ENCODE assay signal across 8 cellular contexts in the genomic region with DNA sequence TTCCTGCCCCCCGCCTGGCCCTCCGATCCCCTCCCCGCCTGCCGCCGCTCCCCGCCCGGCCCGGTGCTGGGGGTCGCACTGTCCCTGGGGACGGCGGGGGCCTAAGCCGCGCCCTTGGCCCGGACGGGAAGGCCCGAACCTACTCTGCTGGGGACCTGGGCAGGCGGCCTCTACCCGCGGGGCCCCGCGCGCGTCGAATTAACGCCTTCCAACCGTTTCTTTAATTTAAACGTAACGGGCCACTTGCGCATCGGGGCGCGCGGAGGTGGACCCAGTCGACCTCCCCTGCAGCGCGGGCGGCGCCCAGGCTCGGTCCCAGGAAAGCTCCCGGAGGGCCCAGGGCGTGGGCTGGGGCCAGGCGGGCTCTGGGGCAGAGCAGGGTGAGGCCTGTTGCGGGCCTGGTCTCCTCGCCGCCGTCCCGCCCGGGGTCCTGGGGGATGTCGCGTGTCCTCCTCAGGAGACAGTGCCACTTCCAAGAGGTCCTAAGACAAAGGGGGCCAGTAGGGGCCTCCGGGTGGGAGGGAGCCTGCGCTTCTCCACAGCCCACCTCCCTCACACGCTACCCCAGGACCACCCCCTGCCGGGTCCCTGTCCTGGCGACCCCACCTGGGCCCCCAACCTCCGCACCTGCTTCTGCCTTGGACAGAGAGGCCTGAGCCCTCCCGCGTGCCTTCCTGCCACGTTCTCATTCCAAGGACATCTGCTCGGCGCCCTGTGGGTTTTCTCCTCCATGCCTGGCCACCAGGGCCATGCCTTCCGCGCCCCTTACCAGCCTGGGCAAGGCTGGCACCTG. TPM values are rescaled to one million over a fixed set of nuclear protein-coding genes. Genes with fewer than 3 reads are reported as not detected.
DNase-seq lines count a peak whose midpoint lies in the region; ATAC-seq and TF ChIP-seq lines count a peak whose summit lies in the region.

No MANE protein-coding gene starts in this region.

- CTCF ChIA-PET in Caco-2 (lab: Charles Lee) = no interaction called here

- H3K4me3 Mint-ChIP-seq in Caco-2 (ENCODE audit: unreplicated experiment) = peak overlapping the region; percentile 49

- no peak for TF ChIP-seq POLR2A in prostate gland (IDR thresholded peaks at IDR 0.05)

- intact Hi-C loops in Caco-2 (cut with micrococcal nuclease; ENCODE audit: unreplicated experiment) = loop anchor here (5.0 to 10.0 kb wide), 2 partner anchors 63 to 156 kb away; no protein-coding TSS in a partner anchor
- intact Hi-C loops in prostate gland (cut with DNase I) = no loop called here

- H4K20me1 ChIP-seq in fibroblast of lung (ENCODE audit: control insufficient read depth, extremely low read depth, insufficient read depth, low read length) = no peaks in the 10 kb centered on the region

- H3K9me3 ChIP-seq in Caco-2 (peaks cover 9% of the 10 kb centered on the region), fibroblast of lung (ENCODE audit: control insufficient read depth, insufficient read depth, low read depth, low read length) (no peaks in the 10 kb centered on the region), prostate gland (no peaks in the 10 kb centered on the region)

- H3K9me3 Mint-ChIP-seq in Caco-2 (ENCODE audit: unreplicated experiment) = no peaks in the 10 kb centered on the region

- H3K4me3 ChIP-seq in Caco-2 (ENCODE audit: low read depth, low read length) = no peak overlapping the region
- peak overlapping the region in 2 of 4 experiments; percentile 9 to 43 for H3K4me3 ChIP-seq in fibroblast of lung (replicated peaks in 1 of 4; ENCODE audit: control extremely low read depth in 1 of 4, insufficient read depth in 1 of 4, low read depth in 3 of 4, low read length in 4 of 4)
- H3K4me3 ChIP-seq in prostate gland = peak overlapping the region; percentile 22 to 39

- H3K27me3 ChIP-seq in Caco-2 (replicated peaks; ENCODE audit: control insufficient read depth, insufficient read depth, low read length) (no peaks in the 10 kb centered on the region), fibroblast of lung (ENCODE audit: control insufficient read depth, insufficient read depth, low read length) (peaks cover 29% of the 10 kb centered on the region), prostate gland (replicated peaks; ENCODE audit: insufficient read depth) (no peaks in the 10 kb centered on the region)

- no peak overlapping the region for H2AFZ ChIP-seq in fibroblast of lung (ENCODE audit: low read length)

- H3K4me2 ChIP-seq in fibroblast of lung (ENCODE audit: extremely low read depth, insufficient read depth, low read length) = peak overlapping the region; percentile 51

- 13% methylated on average over 46 of the region's 63 CpGs for WGBS in prostate gland

- H3K27ac ChIP-seq in fibroblast of lung (ENCODE audit: insufficient read depth, low read length) (no peak overlapping the region), prostate gland (peak overlapping the region in 1 of 2 donors; percentile 65)

- H3K36me3 Mint-ChIP-seq in Caco-2 (ENCODE audit: insufficient read depth, unreplicated experiment) = no peaks in the 10 kb centered on the region

- TF ChIP-seq CTCF in Caco-2 (IDR thresholded peaks at IDR 0.05; ENCODE audit: insufficient read depth in 1 of 2, low read depth in 1 of 2, low read length in 1 of 2, severe bottlenecking in 1 of 2, unreplicated experiment in 1 of 2) (no peak), fibroblast of lung (conservative IDR thresholded peaks at IDR 0.05 in 1 of 2, IDR thresholded peaks at IDR 0.05 in 1 of 2; ENCODE audit: low read depth in 1 of 2, low read length in 2 of 2) (no peak), prostate gland (IDR thresholded peaks at IDR 0.05) (no peak)

- POLR2A ChIA-PET in Caco-2 (lab: Charles Lee) = no interaction called here

- peaks cover 2% of the 10 kb centered on the region for H3K27me3 Mint-ChIP-seq in Caco-2 (ENCODE audit: insufficient read depth, unreplicated experiment)

- H3K4me1 ChIP-seq in Caco-2 (peaks cover 21% of the 10 kb centered on the region), fibroblast of lung (ENCODE audit: control insufficient read depth, extremely low read depth, insufficient read depth, low read length) (no peaks in the 10 kb centered on the region), prostate gland (replicated peaks) (no peaks in the 10 kb centered on the region)

- H3K9ac ChIP-seq in fibroblast of lung (ENCODE audit: insufficient read depth, low read length) = no peak overlapping the region

- no peaks in the 10 kb centered on the region for H3K79me2 ChIP-seq in fibroblast of lung (ENCODE audit: control insufficient read depth, insufficient read depth, low read length)

- H3K4me1 Mint-ChIP-seq in Caco-2 (ENCODE audit: low read depth, unreplicated experiment) = peaks cover 10% of the 10 kb centered on the region

- H3K27ac Mint-ChIP-seq in Caco-2 (ENCODE audit: unreplicated experiment) = no peak overlapping the region

- ATAC-seq in HG03175 (IDR thresholded peaks at IDR 0.05; ENCODE audit: unreplicated experiment) = peak; percentile 6
- ATAC-seq in GM19395 (IDR thresholded peaks at IDR 0.05; ENCODE audit: unreplicated experiment) = no peak
- ATAC-seq in HG03432 (IDR thresholded peaks at IDR 0.05; ENCODE audit: unreplicated experiment) = no peak

- H3K36me3 ChIP-seq in Caco-2 (ENCODE audit: control insufficient read depth, insufficient read depth, low read length) (no peaks in the 10 kb centered on the region; the same call in 1 of the 2 replicates), fibroblast of lung (ENCODE audit: control insufficient read depth, insufficient read depth, low read length) (no peaks in the 10 kb centered on the region), prostate gland (no peaks in the 10 kb centered on the region)

- DNase-seq in Caco-2 = no peak
- no peak for DNase-seq in fibroblast of lung (ENCODE audit: low read depth in 2 of 2)
- no peak for DNase-seq in prostate gland (ENCODE audit: low spot score)
- DNase-seq in stimulated activated naive CD4-positive, alpha-beta T cell (lab: John Stamatoyannopoulos, UW) = no peak
- no peak for DNase-seq in cerebellum (ENCODE audit: low spot score)

- BruUV-seq in Caco-2 (replicated peaks; lab: Mats Ljungman, UMichigan) = no TSS peak

RNA-seq across cellular contexts. Expression of gene PTPRN2, which starts 0.7 kb away (rescaled TPM):
- total RNA-seq in Caco-2 (2022) (1.4 and 2.6 TPM in 2 replicates), fibroblast of lung (0.77 and 1.2 TPM in 2 replicates), prostate gland (10 to 100 TPM; 26.1 to 55.5 TPM), cerebellum (35.7 TPM)
- polyA plus RNA-seq in fibroblast of lung = 0.54 and 0.70 TPM in 2 replicates
- 0.40 and 0.48 TPM in 2 replicates for polyA plus RNA-seq in fibroblast of lung (2012)
- 0.19 and 6.2 TPM in 2 replicates for polyA minus RNA-seq in fibroblast of lung (ENCODE audit: low replicate concordance)
